15 cellular contexts compared by ENCODE assay signal in genomic region chr11:121810291-121810690, GRCh38.
DNase-seq lines count a peak whose midpoint lies in the region; ATAC-seq, FAIRE-seq and TF ChIP-seq lines count a peak whose summit lies in the region.
"Had no signal": no experiment of that assay in that cellular context is flagged by ENCODE, and none has a peak within 500 bp of the region (broad histone marks: within the 10 kb centered on the region; RNA-seq: fewer than 3 reads in every experiment).

No MANE protein-coding gene starts in this region.

- peak overlapping the region; percentile 73 for H3K4me2 ChIP-seq in GM23248 (ENCODE audit: unreplicated experiment)
- peak overlapping the region; percentile 74 for H3K4me2 ChIP-seq in smooth muscle cell

- no peaks in the 10 kb centered on the region for H3K9me3 ChIP-seq in GM23248 (ENCODE audit: low read depth)
- peaks cover 12% of the 10 kb centered on the region for H3K9me3 ChIP-seq in adipocyte (ENCODE audit: control insufficient read depth, low read length)
- peaks cover 11% of the 10 kb centered on the region for H3K9me3 ChIP-seq in smooth muscle cell (replicated peaks; ENCODE audit: low read depth)

- H3K36me3 ChIP-seq in GM23248 (ENCODE audit: low read depth) (no peaks in the 10 kb centered on the region), adipocyte (ENCODE audit: control insufficient read depth, insufficient read depth, low read length, severe bottlenecking) (no peaks in the 10 kb centered on the region), smooth muscle cell (ENCODE audit: low read depth) (peaks cover 9% of the 10 kb centered on the region)
- H3K36me3 ChIP-seq: right lobe of liver had no signal

- DNase-seq in GM23248 (peak; percentile 95), adipocyte (ENCODE audit: low read depth) (peak; percentile 78), foreskin keratinocyte (peak in 1 of 2 donors; percentile 53), smooth muscle cell (lab: John Stamatoyannopoulos, UW; ENCODE audit: unreplicated experiment) (no peak), T-helper 2 cell (no peak), NCI-H146 treated with DMSO at 0.1 percent for 48 hours (lab: John Stamatoyannopoulos, UW; ENCODE audit: unreplicated experiment) (no peak), GM12891 (ENCODE audit: insufficient read length, low spot score) (no peak)
- DNase-seq in effector CD8-positive, alpha-beta T cell (lab: John Stamatoyannopoulos, UW) = no peak
- DNase-seq: activated T-cell treated with anti-CD3 and anti-CD28 coated beads, Interleukin-2, amount 50 U/mL, for 4 hours; amygdala; glutamatergic neuron; left cardiac atrium; NCI-H2227 treated with DMSO at 0.1 percent for 48 hours; right lobe of liver; stimulated activated naive CD8-positive, alpha-beta T cell treated with anti-CD3 and anti-CD28 coated beads, Interleukin-15, amount 100 ng/mL, for 72 hours had no signal

- H4K20me1 ChIP-seq in GM23248 (ENCODE audit: insufficient read depth) (no peaks in the 10 kb centered on the region), smooth muscle cell (ENCODE audit: low read depth) (no peaks in the 10 kb centered on the region)

- H3K9me2 ChIP-seq in GM23248 (ENCODE audit: insufficient read depth) = no peaks in the 10 kb centered on the region

- TF ChIP-seq POLR2A in GM12891 (IDR thresholded peaks at IDR 0.05; ENCODE audit: low read depth, low read length) = no peak

- H3K27me3 ChIP-seq in GM23248 (replicated peaks; ENCODE audit: insufficient read depth) (no peaks in the 10 kb centered on the region), adipocyte (replicated peaks; ENCODE audit: control insufficient read depth, insufficient read depth, low read length) (no peaks in the 10 kb centered on the region), foreskin keratinocyte (no peaks in the 10 kb centered on the region), smooth muscle cell (ENCODE audit: low read depth) (no peaks in the 10 kb centered on the region)
- H3K27me3 ChIP-seq: right lobe of liver had no signal

- H3K4me3 ChIP-seq in GM23248 (peak overlapping the region; percentile 51), adipocyte (ENCODE audit: low read length) (peak overlapping the region; percentile 16), smooth muscle cell (no peak overlapping the region)
- H3K4me3 ChIP-seq: right lobe of liver had no signal

- in situ Hi-C loops in GM23248 (cut with MboI) = no loop called here

- H3F3A ChIP-seq in GM23248 (ENCODE audit: insufficient read depth) = peaks cover 29% of the 10 kb centered on the region
- H3F3A ChIP-seq in smooth muscle cell (ENCODE audit: low read depth) = peaks cover 10% of the 10 kb centered on the region

- H3K4me1 ChIP-seq in GM23248 (ENCODE audit: insufficient read depth) = peaks cover 22% of the 10 kb centered on the region
- no peaks in the 10 kb centered on the region for H3K4me1 ChIP-seq in adipocyte (ENCODE audit: control insufficient read depth, insufficient read depth, low read length)
- H3K4me1 ChIP-seq in foreskin keratinocyte = no peaks in the 10 kb centered on the region
- H3K4me1 ChIP-seq in smooth muscle cell (ENCODE audit: low read depth) = no peaks in the 10 kb centered on the region
- H3K4me1 ChIP-seq: right lobe of liver had no signal

- FAIRE-seq in GM12891 (lab: Jason Lieb, UNC) = no peak

- TF ChIP-seq CTCF in foreskin keratinocyte (conservative IDR thresholded peaks at IDR 0.05) (no peak), smooth muscle cell (IDR thresholded peaks at IDR 0.05; ENCODE audit: borderline replicate concordance, insufficient read depth, poor library complexity, severe bottlenecking) (no peak)

- H2AFZ ChIP-seq in GM23248 = peak overlapping the region; percentile 94
- peak overlapping the region; percentile 70 for H2AFZ ChIP-seq in smooth muscle cell (ENCODE audit: low read depth)

- peak overlapping the region; percentile 82 for H3K27ac ChIP-seq in GM23248
- H3K27ac ChIP-seq in foreskin keratinocyte = no peak overlapping the region
- peak overlapping the region; percentile 77 for H3K27ac ChIP-seq in smooth muscle cell (ENCODE audit: low read depth)
- H3K27ac ChIP-seq: right lobe of liver had no signal

- 12 to 13% methylated on average over 4 of the region's 4 CpGs for WGBS in GM23248 (ENCODE audit: low coverage in 1 of 2, low lambda C conversion rate in 2 of 2, missing lambda C conversion rate in 2 of 2), 2 experiments
- WGBS in smooth muscle cell (ENCODE audit: low lambda C conversion rate) = 31% methylated on average over 4 of the region's 4 CpGs

- peak overlapping the region; percentile 59 for H3K9ac ChIP-seq in GM23248
- H3K9ac ChIP-seq in adipocyte (ENCODE audit: low read length) = peak overlapping the region; percentile 57
- H3K9ac ChIP-seq in smooth muscle cell (ENCODE audit: low read depth) = no peak overlapping the region

- peak; percentile 73 for ATAC-seq in foreskin keratinocyte
- ATAC-seq: activated T-cell treated with anti-CD3 and anti-CD28 coated beads, Interleukin-2, amount 50 U/mL, for 4 hours; left cardiac atrium; right lobe of liver; stimulated activated naive CD8-positive, alpha-beta T cell treated with anti-CD3 and anti-CD28 coated beads, Interleukin-15, amount 100 ng/mL, for 72 hours had no signal

- no peaks in the 10 kb centered on the region for H3K79me2 ChIP-seq in GM23248 (ENCODE audit: insufficient read depth)
- no peaks in the 10 kb centered on the region for H3K79me2 ChIP-seq in smooth muscle cell (ENCODE audit: low read depth)

TF ChIP-seq in GM12891, 5 proteins besides CTCF, POLR2A, EP300 and RAD21:
- TF ChIP-seq SPI1 (IDR thresholded peaks at IDR 0.05; ENCODE audit: low read depth, low read length) (no peak), PAX5 (IDR thresholded peaks at IDR 0.05; ENCODE audit: insufficient read depth, low read length, severe bottlenecking) (no peak), POU2F2 (IDR thresholded peaks at IDR 0.05; ENCODE audit: low read depth, low read length) (no peak), POLR2AphosphoS5 (IDR thresholded peaks at IDR 0.05; ENCODE audit: low read depth, low read length) (no peak), TAF1 (IDR thresholded peaks at IDR 0.05; ENCODE audit: low read depth, low read length) (no peak)

Comparison
In these comparisons a context has a peak if more than half of its experiments do, and no peak if none do; other contexts are left out.
1. DNase-seq: peak in GM23248 (single experiment) and adipocyte (single experiment); none in smooth muscle cell (single experiment), T-helper 2 cell (0 of 5), effector CD8-positive, alpha-beta T cell (single experiment), NCI-H146 treated with DMSO at 0.1 percent for 48 hours (single experiment) and GM12891 (single experiment).